6 cellular contexts compared by ENCODE assay signal in genomic region chr11:65539401-65540289, GRCh38. TPM values are rescaled to one million over a fixed set of nuclear protein-coding genes. Genes with fewer than 3 reads are reported as not detected.
A peak's percentile ranks its signal among the peaks of the same experiment; 100 is the strongest.
DNase-seq lines count a peak whose midpoint lies in the region; FAIRE-seq lines count a peak whose summit lies in the region.

No MANE protein-coding gene starts in this region.

- H3K9ac ChIP-seq in Karpas-422 (ENCODE audit: low read length) = peak overlapping the region; percentile 70

- H3K4me1 ChIP-seq in Karpas-422 (ENCODE audit: low read length) (peaks cover 22% of the 10 kb centered on the region), small intestine (ENCODE audit: control insufficient read depth in 2 of 2, insufficient read depth in 1 of 2, low read depth in 1 of 2, low read length in 1 of 2) (no peaks in the 10 kb centered on the region)

- H3K4me3 ChIP-seq in Karpas-422 (ENCODE audit: low read length) (peak overlapping the region; percentile 85), small intestine (ENCODE audit: low read depth in 1 of 2, low read length in 2 of 2) (peak overlapping the region; percentile 34 to 53)

- peak overlapping the region; percentile 95 for H2AFZ ChIP-seq in Karpas-422 (ENCODE audit: low read length)

- DNase-seq in NCI-H2196 (lab: John Stamatoyannopoulos, UW; ENCODE audit: unreplicated experiment) = peak; percentile 43
- DNase-seq in NCI-H2196 treated with DMSO at 0.1 percent for 48 hours (lab: John Stamatoyannopoulos, UW; ENCODE audit: unreplicated experiment) = no peak
- DNase-seq in Karpas-422 = peak; percentile 90
- DNase-seq in epidermal melanocyte (ENCODE audit: insufficient read length, low spot score) = peak; percentile 87
- peak; percentile 86 for DNase-seq in small intestine
- DNase-seq in AG08396 (ENCODE audit: low spot score) = no peak

- no peaks in the 10 kb centered on the region for H3K79me2 ChIP-seq in Karpas-422 (ENCODE audit: low read length)

- peak overlapping the region; percentile 95 for H3K4me2 ChIP-seq in Karpas-422 (ENCODE audit: low read depth, low read length, poor library complexity, severe bottlenecking)

- WGBS in small intestine, 3 donors = 33 to 37% (median 36%) methylated on average over 68 to 90 of the region's 90 CpGs

- H3K9me3 ChIP-seq in Karpas-422 (ENCODE audit: low read length) (no peaks in the 10 kb centered on the region), small intestine (ENCODE audit: control insufficient read depth, low read depth) (no peaks in the 10 kb centered on the region)

- H3K27me3 ChIP-seq in Karpas-422 (ENCODE audit: low read length) (no peaks in the 10 kb centered on the region), small intestine (ENCODE audit: control insufficient read depth in 2 of 2, insufficient read depth in 2 of 2, low read length in 2 of 2) (no peaks in the 10 kb centered on the region)

- H3K9me2 ChIP-seq in Karpas-422 (replicated peaks; ENCODE audit: insufficient read depth, low read length) = no peaks in the 10 kb centered on the region

- no peaks in the 10 kb centered on the region for H4K20me1 ChIP-seq in Karpas-422 (ENCODE audit: insufficient read depth, low read depth, low read length)

- H3K27ac ChIP-seq in Karpas-422 (ENCODE audit: low read length) (0 out of 2 replicates have a peak overlapping the region, but pooled peaks have one; percentile 40), small intestine (ENCODE audit: low read depth in 1 of 2, low read length in 1 of 2) (peak overlapping the region; percentile 83 to 91)

- no peak for FAIRE-seq in small intestine (lab: Jason Lieb, UNC)

- H3K36me3 ChIP-seq in Karpas-422 (ENCODE audit: insufficient read depth, low read length) = no peaks in the 10 kb centered on the region
- peaks cover 0 to 10% of the 10 kb centered on the region in 2 donors for H3K36me3 ChIP-seq in small intestine (ENCODE audit: control insufficient read depth in 2 of 2, insufficient read depth in 2 of 2, low read length in 2 of 2)

RNA-seq across cellular contexts. Expression of gene SCYL1, which starts 14.8 kb away (rescaled TPM):
- total RNA-seq in Karpas-422 (2014; rRNA removed; shearing (Covaris generic); ENCODE audit: low replicate concordance) = 39.1 and 79.0 TPM in 2 replicates
- 10 to 100 TPM; 46.7 to 76.9 (median 74.3) TPM for polyA plus RNA-seq in small intestine

RNA-seq across cellular contexts. Expression of gene LTBP3, which starts 18.5 kb away (rescaled TPM):
- total RNA-seq in Karpas-422 (2014; rRNA removed; shearing (Covaris generic); ENCODE audit: low replicate concordance) = 1.3 and 6.8 TPM in 2 replicates
- 10 to 100 TPM in 2 of 3 donors, 1 to 10 TPM in 1; 6.5 to 25.6 (median 17.0) TPM for polyA plus RNA-seq in small intestine

RNA-seq across cellular contexts. Expression of gene ZNRD2, which starts 30.6 kb away (rescaled TPM):
- total RNA-seq in Karpas-422 (2014; rRNA removed; shearing (Covaris generic); ENCODE audit: low replicate concordance) = 31.7 and 49.4 TPM in 2 replicates
- polyA plus RNA-seq in small intestine = 10 to 100 TPM; 27.7 to 49.2 (median 38.4) TPM

RNA-seq across cellular contexts. Expression of gene FAM89B, which starts 32.7 kb away (rescaled TPM):
- total RNA-seq in Karpas-422 (2014; rRNA removed; shearing (Covaris generic); ENCODE audit: low replicate concordance) = 14.2 and 21.9 TPM in 2 replicates
- polyA plus RNA-seq in small intestine = 10 to 100 TPM; 30.0 to 39.2 (median 36.7) TPM

RNA-seq across cellular contexts. Expression of gene EHBP1L1, which starts 36.2 kb away (rescaled TPM):
- total RNA-seq in Karpas-422 (2014; rRNA removed; shearing (Covaris generic); ENCODE audit: low replicate concordance) = 19.9 and 75.1 TPM in 2 replicates
- 100 to 1,000 TPM in 1 of 3 donors, 10 to 100 TPM in 2; 36.1 to 131 (median 68.4) TPM for polyA plus RNA-seq in small intestine

Comparison
In these comparisons a context has a peak if more than half of its experiments do, and no peak if none do; other contexts are left out.
1. DNase-seq: peak in NCI-H2196 (single experiment), Karpas-422 (single experiment), epidermal melanocyte (single experiment) and small intestine (single experiment); none in NCI-H2196 treated with DMSO at 0.1 percent for 48 hours (single experiment) and AG08396 (single experiment).